Comparison of ENCODE assay signal across 8 cellular contexts in genomic region chr9:97703437-97704326, GRCh38. TPM values are rescaled to one million over a fixed set of nuclear protein-coding genes. Genes with fewer than 3 reads are reported as not detected.
DNase-seq lines count a peak whose midpoint lies in the region; ATAC-seq and TF ChIP-seq lines count a peak whose summit lies in the region.

No MANE protein-coding gene starts in this region.

- H3K56ac ChIP-seq in IMR-90 (ENCODE audit: extremely low read depth, insufficient read depth, low read length): no peak overlapping the region

- H2AK9ac ChIP-seq in IMR-90 (replicated peaks; ENCODE audit: low read depth, low read length, poor library complexity): no peak overlapping the region

- H3K27ac ChIP-seq in IMR-90 (ENCODE audit: insufficient read depth, low read length) (no peak overlapping the region), gastroesophageal sphincter (peak overlapping the region; percentile 61 to 83 (median 80))

- no TSS peak for BruUV-seq in IMR-90 (replicated peaks; lab: Mats Ljungman, UMichigan)

- H3K9me1 ChIP-seq in IMR-90 (ENCODE audit: insufficient read depth, low read length): no peaks in the 10 kb centered on the region

- H4K5ac ChIP-seq in IMR-90 (ENCODE audit: low read depth, low read length): no peak overlapping the region

- dilution Hi-C loops in IMR-90 (cut with HindIII; ENCODE audit: low sequenced_read_pairs, unreplicated experiment): no loop called here

- peak; percentile 93 for DNase-seq in ELR (ENCODE audit: low read depth)
- peak; percentile 80 for DNase-seq in IMR-90
- peak; percentile 72 for DNase-seq in activated CD4-positive, alpha-beta T cell treated with anti-CD3 and anti-CD28 coated beads, Interleukin-2, amount 10 ng/mL, durations not matched to agents 24 days and 14 days
- no peak for DNase-seq in WTC11 (ENCODE audit: low spot score)
- no peak for DNase-seq in GM13977 (ENCODE audit: low spot score)

- no peak overlapping the region for H2BK15ac ChIP-seq in IMR-90 (ENCODE audit: low read depth, low read length)

- H4K20me1 ChIP-seq in IMR-90 (ENCODE audit: insufficient read depth, low read length): no peaks in the 10 kb centered on the region

- CTCF ChIA-PET in IMR-90 (lab: Yijun Ruan, JAX) (no interaction called here), WTC11 (lab: Charles Lee) (no interaction called here)

- H2BK20ac ChIP-seq in IMR-90 (ENCODE audit: low read depth, low read length): no peak overlapping the region

- no peaks in the 10 kb centered on the region for H3K9me3 Mint-ChIP-seq in activated CD4-positive, alpha-beta T cell treated with anti-CD3 and anti-CD28 coated beads, Interleukin-2, amount 10 ng/mL, durations not matched to agents 24 days and 14 days
- H3K9me3 Mint-ChIP-seq in WTC11: no peaks in the 10 kb centered on the region

- no peak overlapping the region for H4K8ac ChIP-seq in IMR-90 (ENCODE audit: low read depth in 2 of 2, low read length in 2 of 2)

- H3K4me3 ChIP-seq in IMR-90 (ENCODE audit: insufficient read depth, low read depth, low read length) (no peak overlapping the region), gastroesophageal sphincter (no peak overlapping the region)

- H3K79me1 ChIP-seq in IMR-90 (ENCODE audit: low read depth in 1 of 2, low read length in 2 of 2): no peaks in the 10 kb centered on the region

- H3K4me1 ChIP-seq in IMR-90 (ENCODE audit: control insufficient read depth, insufficient read depth, low read length): peaks cover 3% of the 10 kb centered on the region
- H3K4me1 ChIP-seq in gastroesophageal sphincter: peaks cover 0 to 20% (median 3%) of the 10 kb centered on the region in 3 donors

- TF ChIP-seq POLR2A in IMR-90 (IDR thresholded peaks at IDR 0.05; ENCODE audit: low read depth, low read length) (no peak), gastroesophageal sphincter (IDR thresholded peaks at IDR 0.05) (no peak)

- H3K4ac ChIP-seq in IMR-90 (ENCODE audit: low read depth, low read length): no peak overlapping the region

- in situ Hi-C loops in IMR-90 (cut with MboI; ENCODE audit: low sequenced_read_pairs): no loop called here
- in situ Hi-C loops in GM13977 (cut with MboI; ENCODE audit: low pct_unique_long_range_greater_than_20kb, low sequenced_read_pairs, unreplicated experiment): no loop called here

- H4K91ac ChIP-seq in IMR-90 (ENCODE audit: insufficient read depth, low read depth, low read length): no peak overlapping the region

- H2BK5ac ChIP-seq in IMR-90 (ENCODE audit: low read depth, low read length, poor library complexity, severe bottlenecking): no peak overlapping the region

- no peak overlapping the region for H2BK120ac ChIP-seq in IMR-90 (ENCODE audit: low read depth, low read length)

- H3K23ac ChIP-seq in IMR-90 (ENCODE audit: low read depth, low read length): no peak overlapping the region

- H3K18ac ChIP-seq in IMR-90 (ENCODE audit: low read depth, low read length): no peak overlapping the region

- no peak for TF ChIP-seq EP300 in gastroesophageal sphincter (IDR thresholded peaks at IDR 0.05)

- H3K27ac Mint-ChIP-seq in activated CD4-positive, alpha-beta T cell treated with anti-CD3 and anti-CD28 coated beads, Interleukin-2, amount 10 ng/mL, durations not matched to agents 24 days and 14 days: peak overlapping the region; percentile 94
- no peak overlapping the region for H3K27ac Mint-ChIP-seq in WTC11

- no CpG with 5 or more reads among the region's 11 CpGs for WGBS in IMR-90 (ENCODE audit: extremely low coverage in 2 of 2, insufficient read length in 1 of 2), 2 experiments
- WGBS in gastroesophageal sphincter (ENCODE audit: low coverage in 1 of 2), 2 donors: 22 to 31% methylated on average over 10 of the region's 11 CpGs

- no peak for TF ChIP-seq RAD21 in IMR-90 (IDR thresholded peaks at IDR 0.05; ENCODE audit: low read length)

- H3K9me3 ChIP-seq in IMR-90 (ENCODE audit: control insufficient read depth, insufficient read depth, low read length): no peaks in the 10 kb centered on the region
- no peaks in the 10 kb centered on the region for H3K9me3 ChIP-seq in gastroesophageal sphincter

- no peak overlapping the region for H2AFZ ChIP-seq in IMR-90 (replicated peaks; ENCODE audit: low read length, poor library complexity)

- H3K36me3 Mint-ChIP-seq in activated CD4-positive, alpha-beta T cell treated with anti-CD3 and anti-CD28 coated beads, Interleukin-2, amount 10 ng/mL, durations not matched to agents 24 days and 14 days (ENCODE audit: low read depth): peaks cover 2% of the 10 kb centered on the region
- H3K36me3 Mint-ChIP-seq in WTC11: no peaks in the 10 kb centered on the region

- H3K36me3 ChIP-seq in IMR-90 (ENCODE audit: control insufficient read depth, insufficient read depth, low read length) (no peaks in the 10 kb centered on the region), gastroesophageal sphincter (no peaks in the 10 kb centered on the region)

- H3K4me2 ChIP-seq in IMR-90 (ENCODE audit: low read depth, low read length): peak overlapping the region; percentile 18; the same call in 1 of the 2 replicates

- H3K9ac ChIP-seq in IMR-90 (ENCODE audit: low read depth, low read length): no peak overlapping the region

- TF ChIP-seq CTCF in IMR-90 (conservative IDR thresholded peaks at IDR 0.05; ENCODE audit: low read depth, low read length): no peak
- no peak for TF ChIP-seq CTCF in gastroesophageal sphincter (IDR thresholded peaks at IDR 0.05)
- TF ChIP-seq CTCF in WTC11 (IDR thresholded peaks at IDR 0.05): no peak
- no peak for TF ChIP-seq CTCF in GM13977 (IDR thresholded peaks at IDR 0.05; ENCODE audit: extremely low read depth, insufficient read depth, missing control alignments)

- H2AK5ac ChIP-seq in IMR-90 (ENCODE audit: low read depth, low read length): no peak overlapping the region

- intact Hi-C loops in IMR-90 (cut with micrococcal nuclease): no loop called here
- intact Hi-C loops in activated CD4-positive, alpha-beta T cell treated with anti-CD3 and anti-CD28 coated beads, Interleukin-2, amount 10 ng/mL, durations not matched to agents 24 days and 14 days (cut with micrococcal nuclease): no loop called here

- H3K14ac ChIP-seq in IMR-90 (replicated peaks; ENCODE audit: low read depth, low read length): no peak overlapping the region

- H3K27me3 ChIP-seq in IMR-90 (ENCODE audit: control insufficient read depth, insufficient read depth, low read length): peaks cover 7% of the 10 kb centered on the region
- no peaks in the 10 kb centered on the region for H3K27me3 ChIP-seq in gastroesophageal sphincter

- H3K4me1 Mint-ChIP-seq in activated CD4-positive, alpha-beta T cell treated with anti-CD3 and anti-CD28 coated beads, Interleukin-2, amount 10 ng/mL, durations not matched to agents 24 days and 14 days: peaks cover 31% of the 10 kb centered on the region
- H3K4me1 Mint-ChIP-seq in WTC11: 0 out of 2 replicates have a peak, but pooled peaks cover 4% of the 10 kb centered on the region

- peak overlapping the region; percentile 25 for H3K4me3 Mint-ChIP-seq in activated CD4-positive, alpha-beta T cell treated with anti-CD3 and anti-CD28 coated beads, Interleukin-2, amount 10 ng/mL, durations not matched to agents 24 days and 14 days
- H3K4me3 Mint-ChIP-seq in WTC11: no peak overlapping the region

- ATAC-seq in IMR-90 (ENCODE audit: low read depth): peak; percentile 90
- peak; percentile 87 for ATAC-seq in gastroesophageal sphincter
- ATAC-seq in GM19035 (IDR thresholded peaks at IDR 0.05; ENCODE audit: unreplicated experiment): no peak
- ATAC-seq in WTC11: no peak
- no peak for ATAC-seq in GM18861 (IDR thresholded peaks at IDR 0.05; ENCODE audit: unreplicated experiment)

- H3K27me3 Mint-ChIP-seq in activated CD4-positive, alpha-beta T cell treated with anti-CD3 and anti-CD28 coated beads, Interleukin-2, amount 10 ng/mL, durations not matched to agents 24 days and 14 days: peaks cover 18% of the 10 kb centered on the region
- H3K27me3 Mint-ChIP-seq in WTC11 (ENCODE audit: low read depth): peaks cover 43% of the 10 kb centered on the region

- POLR2A ChIA-PET in IMR-90 (lab: Charles Lee; ENCODE audit: unreplicated experiment) (no interaction called here), WTC11 (lab: Charles Lee) (no interaction called here)

TF ChIP-seq in IMR-90, 13 proteins besides CTCF, POLR2A, EP300 and RAD21:
- no peak for TF ChIP-seq NFE2L2 (IDR thresholded peaks at IDR 0.05; ENCODE audit: low read depth, low read length)
- peak; percentile 47 for TF ChIP-seq FOS (IDR thresholded peaks at IDR 0.05; ENCODE audit: low read depth, low read length)

TF ChIP-seq in WTC11, 78 proteins besides CTCF, POLR2A, EP300 and RAD21:
- TF ChIP-seq ZBTB21 (CRISPR knock-in tag; IDR thresholded peaks at IDR 0.05; ENCODE audit: borderline replicate concordance) (no peak), ETV6 (CRISPR knock-in tag; IDR thresholded peaks at IDR 0.05) (no peak)

RNA-seq across cellular contexts. Expression of gene XPA, which starts 6.5 kb away (rescaled TPM):
- total RNA-seq in IMR-90 (2012; rRNA removed) (1.4 and 4.4 TPM in 2 replicates), gastroesophageal sphincter (10 to 100 TPM; 24.2 to 27.6 (median 25.8) TPM), WTC11 (2021) (2.7 to 3.6 TPM (median 3.0 TPM) in 3 replicates)
- polyA plus RNA-seq in IMR-90 (2012; rRNA removed): 1.9 and 2.2 TPM in 2 replicates
- 1.2 and 1.5 TPM in 2 replicates for polyA plus RNA-seq in IMR-90 (2012; cell fraction: cytosol; rRNA removed)
- 0.65 and 1.9 TPM in 2 replicates for polyA plus RNA-seq in IMR-90 (2012; cell fraction: nucleus; rRNA removed; ENCODE audit: low replicate concordance)
- 8.9 and 12.0 TPM in 2 replicates for total RNA-seq in activated CD4-positive, alpha-beta T cell treated with anti-CD3 and anti-CD28 coated beads, Interleukin-2, amount 10 ng/mL, durations not matched to agents 24 days and 14 days

Comparison
In these comparisons a context has a peak if more than half of its experiments do, and no peak if none do; other contexts are left out.
1. DNase-seq: peak in ELR (single experiment), IMR-90 (single experiment) and activated CD4-positive, alpha-beta T cell treated with anti-CD3 and anti-CD28 coated beads, Interleukin-2, amount 10 ng/mL, durations not matched to agents 24 days and 14 days (single experiment); none in WTC11 (single experiment) and GM13977 (single experiment).
2. ATAC-seq: peak in IMR-90 (single experiment) and gastroesophageal sphincter (single experiment); none in GM19035 (single experiment), WTC11 (single experiment) and GM18861 (single experiment).